ENCODE assay signal across 1 cellular context in the genomic region with DNA sequence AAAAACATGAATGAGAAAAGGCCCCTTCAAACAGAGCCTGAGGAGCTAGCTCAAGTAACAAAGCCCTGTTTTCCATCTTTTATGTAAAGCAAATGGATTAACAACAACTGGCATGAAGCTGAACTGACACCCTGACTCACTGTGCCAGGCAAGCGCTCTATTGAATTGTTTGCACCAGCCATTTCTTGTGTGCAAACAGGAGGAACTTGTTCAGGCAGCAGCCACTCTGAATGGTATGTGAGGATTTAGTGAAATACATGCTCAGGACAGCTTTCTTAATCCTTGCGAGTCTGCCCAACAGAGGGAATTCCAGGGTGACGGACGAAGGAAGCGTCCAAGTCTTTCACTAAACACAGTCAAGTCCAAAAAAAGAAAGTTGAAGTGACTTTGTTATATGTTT.
TF ChIP-seq lines count a peak whose summit lies in the region.

No MANE protein-coding gene starts in this region.

TF ChIP-seq in WTC11, 78 proteins besides CTCF, POLR2A, EP300 and RAD21:
- no peak for TF ChIP-seq NR3C1 (CRISPR knock-in tag; conservative IDR thresholded peaks at IDR 0.05; ENCODE audit: low read depth)
- TF ChIP-seq, protein P1, sequence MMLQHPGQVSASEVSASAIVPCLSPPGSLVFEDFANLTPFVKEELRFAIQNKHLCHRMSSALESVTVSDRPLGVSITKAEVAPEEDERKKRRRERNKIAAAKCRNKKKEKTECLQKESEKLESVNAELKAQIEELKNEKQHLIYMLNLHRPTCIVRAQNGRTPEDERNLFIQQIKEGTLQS (CRISPR knock-in tag; conservative IDR thresholded peaks at IDR 0.05), result no peak
- no peak for TF ChIP-seq FOXP1 (CRISPR knock-in tag; IDR thresholded peaks at IDR 0.05; ENCODE audit: borderline replicate concordance)
- TF ChIP-seq, protein P2, sequence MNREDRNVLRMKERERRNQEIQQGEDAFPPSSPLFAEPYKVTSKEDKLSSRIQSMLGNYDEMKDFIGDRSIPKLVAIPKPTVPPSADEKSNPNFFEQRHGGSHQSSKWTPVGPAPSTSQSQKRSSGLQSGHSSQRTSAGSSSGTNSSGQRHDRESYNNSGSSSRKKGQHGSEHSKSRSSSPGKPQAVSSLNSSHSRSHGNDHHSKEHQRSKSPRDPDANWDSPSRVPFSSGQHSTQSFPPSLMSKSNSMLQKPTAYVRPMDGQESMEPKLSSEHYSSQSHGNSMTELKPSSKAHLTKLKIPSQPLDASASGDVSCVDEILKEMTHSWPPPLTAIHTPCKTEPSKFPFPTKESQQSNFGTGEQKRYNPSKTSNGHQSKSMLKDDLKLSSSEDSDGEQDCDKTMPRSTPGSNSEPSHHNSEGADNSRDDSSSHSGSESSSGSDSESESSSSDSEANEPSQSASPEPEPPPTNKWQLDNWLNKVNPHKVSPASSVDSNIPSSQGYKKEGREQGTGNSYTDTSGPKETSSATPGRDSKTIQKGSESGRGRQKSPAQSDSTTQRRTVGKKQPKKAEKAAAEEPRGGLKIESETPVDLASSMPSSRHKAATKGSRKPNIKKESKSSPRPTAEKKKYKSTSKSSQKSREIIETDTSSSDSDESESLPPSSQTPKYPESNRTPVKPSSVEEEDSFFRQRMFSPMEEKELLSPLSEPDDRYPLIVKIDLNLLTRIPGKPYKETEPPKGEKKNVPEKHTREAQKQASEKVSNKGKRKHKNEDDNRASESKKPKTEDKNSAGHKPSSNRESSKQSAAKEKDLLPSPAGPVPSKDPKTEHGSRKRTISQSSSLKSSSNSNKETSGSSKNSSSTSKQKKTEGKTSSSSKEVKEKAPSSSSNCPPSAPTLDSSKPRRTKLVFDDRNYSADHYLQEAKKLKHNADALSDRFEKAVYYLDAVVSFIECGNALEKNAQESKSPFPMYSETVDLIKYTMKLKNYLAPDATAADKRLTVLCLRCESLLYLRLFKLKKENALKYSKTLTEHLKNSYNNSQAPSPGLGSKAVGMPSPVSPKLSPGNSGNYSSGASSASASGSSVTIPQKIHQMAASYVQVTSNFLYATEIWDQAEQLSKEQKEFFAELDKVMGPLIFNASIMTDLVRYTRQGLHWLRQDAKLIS (CRISPR knock-in tag; IDR thresholded peaks at IDR 0.05; ENCODE audit: borderline replicate concordance), result no peak
- TF ChIP-seq PREB (CRISPR knock-in tag; IDR thresholded peaks at IDR 0.05; ENCODE audit: borderline replicate concordance), result no peak
- TF ChIP-seq, protein P3, sequence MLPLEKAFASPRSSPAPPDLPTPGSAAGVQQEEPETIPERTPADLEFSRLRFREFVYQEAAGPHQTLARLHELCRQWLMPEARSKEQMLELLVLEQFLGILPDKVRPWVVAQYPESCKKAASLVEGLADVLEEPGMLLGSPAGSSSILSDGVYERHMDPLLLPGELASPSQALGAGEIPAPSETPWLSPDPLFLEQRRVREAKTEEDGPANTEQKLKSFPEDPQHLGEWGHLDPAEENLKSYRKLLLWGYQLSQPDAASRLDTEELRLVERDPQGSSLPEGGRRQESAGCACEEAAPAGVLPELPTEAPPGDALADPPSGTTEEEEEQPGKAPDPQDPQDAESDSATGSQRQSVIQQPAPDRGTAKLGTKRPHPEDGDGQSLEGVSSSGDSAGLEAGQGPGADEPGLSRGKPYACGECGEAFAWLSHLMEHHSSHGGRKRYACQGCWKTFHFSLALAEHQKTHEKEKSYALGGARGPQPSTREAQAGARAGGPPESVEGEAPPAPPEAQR (CRISPR knock-in tag; IDR thresholded peaks at IDR 0.05), result no peak
- TF ChIP-seq, protein P4, sequence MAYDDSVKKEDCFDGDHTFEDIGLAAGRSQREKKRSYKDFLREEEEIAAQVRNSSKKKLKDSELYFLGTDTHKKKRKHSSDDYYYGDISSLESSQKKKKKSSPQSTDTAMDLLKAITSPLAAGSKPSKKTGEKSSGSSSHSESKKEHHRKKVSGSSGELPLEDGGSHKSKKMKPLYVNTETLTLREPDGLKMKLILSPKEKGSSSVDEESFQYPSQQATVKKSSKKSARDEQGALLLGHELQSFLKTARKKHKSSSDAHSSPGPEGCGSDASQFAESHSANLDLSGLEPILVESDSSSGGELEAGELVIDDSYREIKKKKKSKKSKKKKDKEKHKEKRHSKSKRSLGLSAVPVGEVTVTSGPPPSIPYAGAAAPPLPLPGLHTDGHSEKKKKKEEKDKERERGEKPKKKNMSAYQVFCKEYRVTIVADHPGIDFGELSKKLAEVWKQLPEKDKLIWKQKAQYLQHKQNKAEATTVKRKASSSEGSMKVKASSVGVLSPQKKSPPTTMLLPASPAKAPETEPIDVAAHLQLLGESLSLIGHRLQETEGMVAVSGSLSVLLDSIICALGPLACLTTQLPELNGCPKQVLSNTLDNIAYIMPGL (CRISPR knock-in tag; IDR thresholded peaks at IDR 0.05), result no peak
